Comparison of ENCODE assay signal across 15 cellular contexts in the genomic region with DNA sequence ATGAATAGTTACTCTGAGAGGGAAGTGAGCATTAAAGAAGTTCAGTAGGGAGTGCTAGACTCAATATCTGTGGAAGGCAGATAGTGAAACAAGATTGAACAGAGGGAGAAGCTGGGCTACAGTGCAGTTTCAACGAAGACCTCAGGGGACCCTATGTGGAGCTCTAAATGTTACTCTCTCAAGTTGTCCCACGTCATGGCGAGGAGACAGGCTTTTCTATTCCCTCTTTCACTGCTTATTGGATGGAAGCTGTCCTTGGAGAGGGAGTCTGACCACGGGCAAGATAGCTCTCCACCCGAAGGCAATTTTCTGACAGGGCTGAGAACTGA. TPM values are rescaled to one million over a fixed set of nuclear protein-coding genes. Genes with fewer than 3 reads are reported as not detected.
DNase-seq lines count a peak whose midpoint lies in the region; ATAC-seq, FAIRE-seq and TF ChIP-seq lines count a peak whose summit lies in the region.
"Had no signal": no experiment of that assay in that cellular context is flagged by ENCODE, and none has a peak within 500 bp of the region (broad histone marks: within the 10 kb centered on the region; RNA-seq: fewer than 3 reads in every experiment).

No MANE protein-coding gene starts in this region.

- no peaks in the 10 kb centered on the region for H3K9me2 ChIP-seq in Karpas-422 (replicated peaks; ENCODE audit: insufficient read depth, low read length)

- DNase-seq in Karpas-422 (peak; percentile 78), OCI-M1 (lab: John Stamatoyannopoulos, UW) (peak; percentile 86), GM12878 (ENCODE audit: low read depth, low spot score) (no peak), testis (no peak)
- DNase-seq in stimulated activated CD4-positive, alpha-beta T cell treated with anti-CD3 and anti-CD28 coated beads, Interleukin-2, amount 100 ng/mL, for 48 hours: no peak
- DNase-seq: BE2C; CD4-positive, alpha-beta memory T cell; DMS79; GM23248; H7 had no signal

- TF ChIP-seq CTCF in GM12878 (IDR thresholded peaks at IDR 0.05 in 2 of 3, conservative IDR thresholded peaks at IDR 0.05 in 1 of 3; ENCODE audit: control insufficient read depth in 2 of 3, extremely low read depth in 1 of 3, insufficient read depth in 1 of 3, low read depth in 3 of 3, low read length in 3 of 3) (no peak), testis (IDR thresholded peaks at IDR 0.05) (no peak)

- no peak for TF ChIP-seq POLR2A in GM12878 (IDR thresholded peaks at IDR 0.05; ENCODE audit: low read depth, low read length)
- TF ChIP-seq POLR2A in testis (IDR thresholded peaks at IDR 0.05): no peak

- H3K4me2 ChIP-seq in Karpas-422 (ENCODE audit: low read depth, low read length, poor library complexity, severe bottlenecking) (peak overlapping the region; percentile 62), GM12878 (ENCODE audit: control insufficient read depth, insufficient read depth) (no peak overlapping the region)
- H3K4me2 ChIP-seq: A549 had no signal

- in situ Hi-C loops in GM12878 (cut with MboI): no loop called here

- no TSS peak for BruUV-seq in GM12878 (replicated peaks; lab: Mats Ljungman, UMichigan)

- no peaks in the 10 kb centered on the region for H3K36me3 ChIP-seq in Karpas-422 (ENCODE audit: insufficient read depth, low read length)
- no peaks in the 10 kb centered on the region for H3K36me3 ChIP-seq in GM12878 (ENCODE audit: control insufficient read depth in 2 of 2, insufficient read depth in 2 of 2, low read length in 1 of 2)
- no peaks in the 10 kb centered on the region for H3K36me3 ChIP-seq in testis (ENCODE audit: low read depth, missing control alignments)
- H3K36me3 ChIP-seq: BE2C had no signal

- 3% methylated on average over 5 of the region's 5 CpGs for WGBS in GM12878 (ENCODE audit: insufficient coverage, insufficient replicate concordance, low lambda C conversion rate, missing lambda C conversion rate)
- WGBS in testis, 2 donors: 50 to 56% methylated on average over 5 of the region's 5 CpGs

- TF ChIP-seq RAD21 in GM12878 (IDR thresholded peaks at IDR 0.05; ENCODE audit: insufficient read depth, low read depth, low read length): no peak

- no peaks in the 10 kb centered on the region for H4K20me1 ChIP-seq in Karpas-422 (ENCODE audit: insufficient read depth, low read depth, low read length)
- no peaks in the 10 kb centered on the region for H4K20me1 ChIP-seq in GM12878 (ENCODE audit: control insufficient read depth, insufficient read depth)

- H3K79me2 ChIP-seq in Karpas-422 (ENCODE audit: low read length) (no peaks in the 10 kb centered on the region), GM12878 (ENCODE audit: control insufficient read depth, insufficient read depth, low read length) (no peaks in the 10 kb centered on the region)

- no peak for FAIRE-seq in GM12878 (lab: Jason Lieb, UNC)
- FAIRE-seq: A549 had no signal

- POLR2A ChIA-PET in GM12878 (lab: Charles Lee): no interaction called here

- no peaks in the 10 kb centered on the region for H3K27me3 ChIP-seq in Karpas-422 (ENCODE audit: low read length)
- no peaks in the 10 kb centered on the region for H3K27me3 ChIP-seq in GM12878 (replicated peaks in 1 of 2; ENCODE audit: control insufficient read depth in 2 of 2, insufficient read depth in 2 of 2, low read length in 1 of 2)
- H3K27me3 ChIP-seq in testis: no peaks in the 10 kb centered on the region
- H3K27me3 ChIP-seq: BE2C had no signal

- RAD21 ChIA-PET in GM12878 (lab: Charles Lee; ENCODE audit: unreplicated experiment): no interaction called here

- TF ChIP-seq EP300 in GM12878 (IDR thresholded peaks at IDR 0.05; ENCODE audit: borderline replicate concordance in 1 of 2, control insufficient read depth in 1 of 2, low read depth in 2 of 2, low read length in 2 of 2): no peak

- peak overlapping the region; percentile 99 for H3K27ac ChIP-seq in Karpas-422 (ENCODE audit: low read length)
- H3K27ac ChIP-seq in GM12878 (ENCODE audit: control insufficient read depth, insufficient read depth): no peak overlapping the region
- peak overlapping the region; percentile 54 to 70 for H3K27ac ChIP-seq in testis
- H3K27ac ChIP-seq: A549, C4-2B, GM23248 had no signal

- peak; percentile 19; the same call in 1 of the 3 replicates for ATAC-seq in GM12878
- no peak for ATAC-seq in GM21825 (IDR thresholded peaks at IDR 0.05; ENCODE audit: unreplicated experiment)
- no peak for ATAC-seq in GM18519 (IDR thresholded peaks at IDR 0.05; ENCODE audit: low FRiP score, unreplicated experiment)
- ATAC-seq: A549 had no signal

- H3K9ac ChIP-seq in Karpas-422 (ENCODE audit: low read length): peak overlapping the region; percentile 58
- H3K9ac ChIP-seq in GM12878 (ENCODE audit: control insufficient read depth, insufficient read depth, low read length): no peak overlapping the region
- H3K9ac ChIP-seq: GM23248 had no signal

- SMC1A ChIA-PET in GM12878 (lab: Charles Lee; ENCODE audit: uncharacterized antibody, unreplicated experiment): no interaction called here

- CTCF ChIA-PET in GM12878 (lab: Yijun Ruan, JAX): no interaction called here

- intact Hi-C loops in GM12878 (cut with micrococcal nuclease; ENCODE audit: unreplicated experiment): no loop called here
- intact Hi-C loops in testis (cut with DNase I; ENCODE audit: low total_unique reads): no loop called here

- H3K4me1 ChIP-seq in Karpas-422 (ENCODE audit: low read length) (peaks cover 70% of the 10 kb centered on the region), GM12878 (ENCODE audit: control insufficient read depth, insufficient read depth, low read length) (no peaks in the 10 kb centered on the region), testis (no peaks in the 10 kb centered on the region)
- H3K4me1 ChIP-seq: A549 had no signal

- H3K4me3 ChIP-seq in Karpas-422 (ENCODE audit: low read length) (peak overlapping the region; percentile 53), GM12878 (no peak overlapping the region), testis (no peak overlapping the region)
- H3K4me3 ChIP-seq: A549, GM23248 had no signal

- peak overlapping the region; percentile 93 for H2AFZ ChIP-seq in Karpas-422 (ENCODE audit: low read length)
- H2AFZ ChIP-seq in GM12878 (ENCODE audit: control insufficient read depth, low read depth, low read length): no peak overlapping the region
- H2AFZ ChIP-seq: GM23248 had no signal

- H3K9me3 ChIP-seq in Karpas-422 (ENCODE audit: low read length): no peaks in the 10 kb centered on the region
- H3K9me3 ChIP-seq in GM12878 (replicated peaks; ENCODE audit: control insufficient read depth, insufficient read depth, low read length): no peaks in the 10 kb centered on the region
- H3K9me3 ChIP-seq in testis: no peaks in the 10 kb centered on the region
- H3K9me3 ChIP-seq: A549, BE2C had no signal

TF ChIP-seq in GM12878, 131 proteins besides CTCF, POLR2A, EP300 and RAD21 (continues in another document):
- TF ChIP-seq E2F8 (IDR thresholded peaks at IDR 0.05; ENCODE audit: low read depth, partially characterized antibody): no peak
- no peak for TF ChIP-seq RELA (IDR thresholded peaks at IDR 0.05; ENCODE audit: borderline replicate concordance, partially characterized antibody)
- TF ChIP-seq BRCA1 (IDR thresholded peaks at IDR 0.05; ENCODE audit: low read depth, low read length): no peak
- no peak for TF ChIP-seq SP1 (IDR thresholded peaks at IDR 0.05; ENCODE audit: low read depth, low read length)
- TF ChIP-seq SIN3A (IDR thresholded peaks at IDR 0.05; ENCODE audit: low read depth, low read length): no peak
- TF ChIP-seq YY1 (IDR thresholded peaks at IDR 0.05; ENCODE audit: low read depth, low read length): no peak
- no peak for TF ChIP-seq SUZ12 (IDR thresholded peaks at IDR 0.05; ENCODE audit: unreplicated experiment)

RNA-seq across cellular contexts. Expression of gene CCSER1, which starts 42.3 kb away (rescaled TPM):
- total RNA-seq in Karpas-422 (2014; rRNA removed; shearing (Covaris generic); ENCODE audit: low replicate concordance): 0.87 and 3.6 TPM in 2 replicates
- total RNA-seq in GM12878 (2013; cell fraction: nucleolus; rRNA removed): 1.6 TPM in 2 replicates
- total RNA-seq in GM12878 (2014; rRNA removed): 1.6 and 3.3 TPM in 2 replicates
- 1.8 and 2.7 TPM in 2 replicates for total RNA-seq in GM12878 (2014; rRNA removed; fragmentation: Illumina TruSeq; extraction: Trizol)
- 1.2 TPM in 2 replicates for total RNA-seq in GM12878 (2021)
- 0.83 TPM for polyA plus RNA-seq in GM12878 (2011; ENCODE audit: low read depth)
- 0.43 and 0.87 TPM in 2 replicates for polyA plus RNA-seq in GM12878 (2011; rRNA removed)
- polyA plus RNA-seq in GM12878 (2011; cell fraction: cytosol; rRNA removed): 0.08 and 0.15 TPM in 2 replicates
- 0.28 and 0.83 TPM in 2 replicates for polyA plus RNA-seq in GM12878 (2011; cell fraction: nucleus; rRNA removed)
- 0.68 and 0.94 TPM in 2 replicates for polyA plus RNA-seq in GM12878 (2012)
- polyA plus RNA-seq in GM12878 (2014; fragmentation: Illumina TruSeq; extraction: Trizol): 0.34 and 0.55 TPM in 2 replicates
- polyA plus RNA-seq in GM12878 (2014; fragmentation: Nextera tagmentation; extraction: Ambion mirVana): under 1 TPM; 0.22 to 0.26 TPM
- polyA plus RNA-seq in GM12878 (2014; rRNA removed): 0.89 and 1.2 TPM in 2 replicates
- 1 to 10 TPM in 1 of 2 experiments, under 1 TPM in 1; 0.71 to 1.2 TPM for polyA plus RNA-seq in GM12878 (2016; fragmentation: Nextera tagmentation; extraction: Ambion mirVana)
- 1.6 and 2.0 TPM in 2 replicates for polyA minus RNA-seq in GM12878 (2011; rRNA and poly(A)+ RNA removed)
- polyA minus RNA-seq in GM12878 (2011; cell fraction: cytosol; rRNA and poly(A)+ RNA removed): not detected in 2 replicates
- 3.4 TPM in 2 replicates for polyA minus RNA-seq in GM12878 (2011; cell fraction: nucleus; rRNA and poly(A)+ RNA removed)
- 100 to 1,000 TPM in 1 of 2 donors, 10 to 100 TPM in 1; 82.8 to 105 TPM for total RNA-seq in testis
- polyA plus RNA-seq in testis (ENCODE audit: insufficient read depth, low read depth, low replicate concordance): 20.2 TPM
- total RNA-seq: GM23248 had no signal
- polyA plus RNA-seq: AG04450, GM23248 had no signal

Comparison
In these comparisons a context has a peak if more than half of its experiments do, and no peak if none do; other contexts are left out.
1. DNase-seq: peak in Karpas-422 (single experiment) and OCI-M1 (single experiment); none in GM12878 (single experiment), testis (single experiment) and stimulated activated CD4-positive, alpha-beta T cell treated with anti-CD3 and anti-CD28 coated beads, Interleukin-2, amount 100 ng/mL, for 48 hours (0 of 2).
2. RNA of gene CCSER1, which starts 42.3 kb away (total RNA-seq): 82.8 to 105 TPM in testis; 0.87 to 3.6 TPM in Karpas-422 and 1.2 to 3.3 TPM in GM12878; every median in the first group is over 10 times any median in the second.